Comparison of ENCODE assay signal across 22 cellular contexts in genomic region chr5:110018509-110018908, GRCh38.
"Had no signal": no experiment of that assay in that cellular context is flagged by ENCODE, and none has a peak within 500 bp of the region (broad histone marks: within the 10 kb centered on the region; RNA-seq: fewer than 3 reads in every experiment).

No MANE protein-coding gene starts in this region.

- H3K27ac ChIP-seq: KMS-11, SJCRH30 had no signal

- H3K27ac Mint-ChIP-seq: IgD-negative memory B cell had no signal

- ATAC-seq: K562, SK-N-SH treated with all-trans-retinoic acid at 6 μM for 48 hours had no signal

- H3K4me3 Mint-ChIP-seq: IgD-negative memory B cell had no signal

- H3K4me3 ChIP-seq: K562, SJCRH30 had no signal

- DNase-seq: Kasumi-1, MM.1S, NCI-H1092 treated with DMSO at 0.1 percent for 48 hours, NCI-H1436, NCI-H187, NCI-H2029, NCI-H2081 treated with DMSO at 0.1 percent for 48 hours, NCI-H2171, NCI-H226, NCI-H446, NCI-H510A, NCI-H524 treated with DMSO at 0.1 percent for 48 hours, NCI-H69, NCI-H774, RPMI8226, SHP77, SJCRH30 had no signal

- H3K4me1 Mint-ChIP-seq: IgD-negative memory B cell had no signal

- FAIRE-seq: K562, RCC 7860 had no signal

- H3K36me3 ChIP-seq: SJCRH30 had no signal

- H3K9ac ChIP-seq: KMS-11 had no signal

- H3K4me1 ChIP-seq: SJCRH30 had no signal

- H3K36me3 Mint-ChIP-seq: IgD-negative memory B cell had no signal

- H3K4me2 ChIP-seq: KMS-11 had no signal

- H3K27me3 ChIP-seq: SJCRH30 had no signal
